In genomic region chr2:195842932-195843331, GRCh38 we compare ENCODE assay signal across 19 cellular contexts.
DNase-seq lines count a peak whose midpoint lies in the region; ATAC-seq and FAIRE-seq lines count a peak whose summit lies in the region.
"Had no signal": no experiment of that assay in that cellular context is flagged by ENCODE, and none has a peak within 500 bp of the region (broad histone marks: within the 10 kb centered on the region; RNA-seq: fewer than 3 reads in every experiment).

No MANE protein-coding gene starts in this region.

- no peaks in the 10 kb centered on the region for H3K9me3 Mint-ChIP-seq in activated T-helper 17 cell treated with anti-CD3 and anti-CD28 coated beads, Interleukin-2, amount 50 U/mL, for 72 hours

- H3K36me3 Mint-ChIP-seq in activated T-helper 17 cell treated with anti-CD3 and anti-CD28 coated beads, Interleukin-2, amount 50 U/mL, for 72 hours (ENCODE audit: low read depth) = no peaks in the 10 kb centered on the region

- no peaks in the 10 kb centered on the region for H3K27me3 ChIP-seq in ACC112 (ENCODE audit: insufficient read depth, low read length)
- H3K27me3 ChIP-seq: ascending aorta, left lung had no signal

- H3K36me3 ChIP-seq in ACC112 (ENCODE audit: insufficient read depth, low read length) = no peaks in the 10 kb centered on the region
- H3K36me3 ChIP-seq: ascending aorta, left lung, thoracic aorta had no signal

- H3K4me1 Mint-ChIP-seq in activated T-helper 17 cell treated with anti-CD3 and anti-CD28 coated beads, Interleukin-2, amount 50 U/mL, for 72 hours = peaks cover 4% of the 10 kb centered on the region

- FAIRE-seq in RCC 7860 (lab: Jason Lieb, UNC) = no peak
- FAIRE-seq: endometrium, H1 had no signal

- DNase-seq in DMS 273 (lab: John Stamatoyannopoulos, UW; ENCODE audit: unreplicated experiment) = no peak
- DNase-seq in RCC 7860 (ENCODE audit: low spot score) = no peak
- DNase-seq in AG08395 (ENCODE audit: low spot score) = no peak
- DNase-seq: activated CD4-positive, alpha-beta T cell treated with anti-CD3 and anti-CD28 coated beads, Interleukin-2, amount 50 U/mL, for 48 hours; activated effector memory CD4-positive, alpha-beta T cell treated with Interleukin-2 at 50 U/mL for 16 hours; foreskin melanocyte; left lung; NCI-H1694 treated with DMSO at 0.1 percent for 48 hours; stimulated activated CD4-positive, alpha-beta T cell treated with anti-CD3 and anti-CD28 coated beads, Interleukin-4, amount 100 ng/mL, for 24 hours; stimulated activated CD8-positive, alpha-beta memory T cell treated with anti-CD3 and anti-CD28 coated beads, Interleukin-4, amount 100 ng/mL, for 48 hours had no signal

- H3K4me3 Mint-ChIP-seq in activated T-helper 17 cell treated with anti-CD3 and anti-CD28 coated beads, Interleukin-2, amount 50 U/mL, for 72 hours = peak overlapping the region; percentile 65

- no peak overlapping the region for H3K27ac ChIP-seq in ACC112 (ENCODE audit: low read depth, low read length)
- H3K27ac ChIP-seq: ascending aorta, left lung, parathyroid adenoma, thoracic aorta had no signal

- H3K4me3 ChIP-seq in ACC112 (ENCODE audit: low read depth, low read length) = peak overlapping the region; percentile 70
- H3K4me3 ChIP-seq: ascending aorta, left lung, thoracic aorta had no signal

- no peaks in the 10 kb centered on the region for H3K27me3 Mint-ChIP-seq in activated T-helper 17 cell treated with anti-CD3 and anti-CD28 coated beads, Interleukin-2, amount 50 U/mL, for 72 hours

- H3K79me2 ChIP-seq in ACC112 (ENCODE audit: control insufficient read depth, insufficient read depth, low read length, unreplicated experiment) = no peaks in the 10 kb centered on the region
- H3K79me2 ChIP-seq: parathyroid adenoma had no signal

- ATAC-seq in GM18498 (IDR thresholded peaks at IDR 0.05; ENCODE audit: unreplicated experiment) = peak; percentile 49
- ATAC-seq in HG02588 (IDR thresholded peaks at IDR 0.05; ENCODE audit: unreplicated experiment) = peak; percentile 47
- ATAC-seq in activated T-helper 17 cell treated with anti-CD3 and anti-CD28 coated beads, Interleukin-2, amount 50 U/mL, for 72 hours (replicated peaks) = no peak
- ATAC-seq: left lung had no signal

- no peak overlapping the region for H3K27ac Mint-ChIP-seq in activated T-helper 17 cell treated with anti-CD3 and anti-CD28 coated beads, Interleukin-2, amount 50 U/mL, for 72 hours

- H2AFZ ChIP-seq in ACC112 (ENCODE audit: low read length, unreplicated experiment) = peak overlapping the region; percentile 99
- H2AFZ ChIP-seq: parathyroid adenoma had no signal

- H3K4me1 ChIP-seq in ACC112 (ENCODE audit: control insufficient read depth, insufficient read depth, low read length, unreplicated experiment) = peaks cover 10% of the 10 kb centered on the region
- H3K4me1 ChIP-seq: ascending aorta, left lung, parathyroid adenoma had no signal
